18 cellular contexts compared by ENCODE assay signal in genomic region chr21:35350965-35351364, GRCh38.
DNase-seq lines count a peak whose midpoint lies in the region; ATAC-seq and TF ChIP-seq lines count a peak whose summit lies in the region.
"Had no signal": no experiment of that assay in that cellular context is flagged by ENCODE, and none has a peak within 500 bp of the region (broad histone marks: within the 10 kb centered on the region; RNA-seq: fewer than 3 reads in every experiment).

No MANE protein-coding gene starts in this region.

- TF ChIP-seq CTCF in natural killer cell (IDR thresholded peaks at IDR 0.05) (no peak), kidney epithelial cell (IDR thresholded peaks at IDR 0.05; ENCODE audit: insufficient read depth, low read length, poor library complexity, severe bottlenecking) (no peak), testis (IDR thresholded peaks at IDR 0.05) (no peak), CD14-positive monocyte (IDR thresholded peaks at IDR 0.05) (no peak)

- WGBS in testis, 2 donors, result 70 to 85% methylated on average over 2 of the region's 2 CpGs

- ATAC-seq in natural killer cell treated with Interleukin-12 subunit alpha and Interleukin-12 subunit beta and Interleukin-15 and Interleukin-18, amount 100 ng/mL, for 72 hours, result peak; percentile 75 to 90
- no peak for ATAC-seq in natural killer cell
- ATAC-seq in activated naive CD8-positive, alpha-beta T cell treated with anti-CD3 and anti-CD28 coated beads, Interleukin-2, amount 50 U/mL, for 24 hours, result peak; percentile 96
- ATAC-seq: PC-3, upper lobe of right lung had no signal

- intact Hi-C loops in natural killer cell (cut with micrococcal nuclease) (no loop called here), testis (cut with DNase I; ENCODE audit: low total_unique reads) (no loop called here), CD14-positive monocyte (cut with micrococcal nuclease) (no loop called here)

- H3K36me3 Mint-ChIP-seq in natural killer cell treated with Interleukin-12 subunit alpha and Interleukin-12 subunit beta and Interleukin-15 and Interleukin-18, amount 100 ng/mL, for 72 hours, result peaks cover 4% of the 10 kb centered on the region
- H3K36me3 Mint-ChIP-seq in natural killer cell (no peaks in the 10 kb centered on the region), CD14-positive monocyte (no peaks in the 10 kb centered on the region)
- no peaks in the 10 kb centered on the region for H3K36me3 Mint-ChIP-seq in activated naive CD8-positive, alpha-beta T cell treated with anti-CD3 and anti-CD28 coated beads, Interleukin-2, amount 50 U/mL, for 24 hours (ENCODE audit: low read depth)
- H3K36me3 Mint-ChIP-seq: naive B cell had no signal

- H3K9me3 ChIP-seq in testis, result no peaks in the 10 kb centered on the region
- H3K9me3 ChIP-seq: colonic mucosa, sigmoid colon, upper lobe of right lung had no signal

- H3K4me3 Mint-ChIP-seq in natural killer cell treated with Interleukin-12 subunit alpha and Interleukin-12 subunit beta and Interleukin-15 and Interleukin-18, amount 100 ng/mL, for 72 hours, result peak overlapping the region; percentile 57
- H3K4me3 Mint-ChIP-seq in natural killer cell, result no peak overlapping the region
- H3K4me3 Mint-ChIP-seq in activated naive CD8-positive, alpha-beta T cell treated with anti-CD3 and anti-CD28 coated beads, Interleukin-2, amount 50 U/mL, for 24 hours, result no peak overlapping the region
- no peak overlapping the region for H3K4me3 Mint-ChIP-seq in CD14-positive monocyte
- H3K4me3 Mint-ChIP-seq: B cell, naive B cell had no signal

- peaks cover 8% of the 10 kb centered on the region for H3K9me3 Mint-ChIP-seq in natural killer cell treated with Interleukin-12 subunit alpha and Interleukin-12 subunit beta and Interleukin-15 and Interleukin-18, amount 100 ng/mL, for 72 hours
- H3K9me3 Mint-ChIP-seq in natural killer cell, result no peaks in the 10 kb centered on the region
- H3K9me3 Mint-ChIP-seq in activated naive CD8-positive, alpha-beta T cell treated with anti-CD3 and anti-CD28 coated beads, Interleukin-2, amount 50 U/mL, for 24 hours, result peaks cover 18% of the 10 kb centered on the region
- peaks cover 0 to 4% (median 3%) of the 10 kb centered on the region in 7 donors for H3K9me3 Mint-ChIP-seq in CD14-positive monocyte

- H3K36me3 ChIP-seq in kidney epithelial cell (ENCODE audit: control insufficient read depth, insufficient read depth, low read length) (no peaks in the 10 kb centered on the region), testis (ENCODE audit: low read depth, missing control alignments) (no peaks in the 10 kb centered on the region)
- H3K36me3 ChIP-seq: colonic mucosa, sigmoid colon, upper lobe of right lung had no signal

- no peak overlapping the region for H3K4me3 ChIP-seq in kidney epithelial cell (ENCODE audit: low read depth, low read length)
- H3K4me3 ChIP-seq in testis, result no peak overlapping the region
- H3K4me3 ChIP-seq: colonic mucosa, lung, sigmoid colon, upper lobe of right lung had no signal

- H3K27me3 ChIP-seq in kidney epithelial cell (ENCODE audit: control insufficient read depth, insufficient read depth, low read length), result no peaks in the 10 kb centered on the region
- H3K27me3 ChIP-seq in testis, result no peaks in the 10 kb centered on the region
- H3K27me3 ChIP-seq: colonic mucosa, sigmoid colon, upper lobe of right lung had no signal

- peak overlapping the region; percentile 11 to 66 for H3K27ac Mint-ChIP-seq in natural killer cell treated with Interleukin-12 subunit alpha and Interleukin-12 subunit beta and Interleukin-15 and Interleukin-18, amount 100 ng/mL, for 72 hours
- H3K27ac Mint-ChIP-seq in natural killer cell, result no peak overlapping the region
- peak overlapping the region; percentile 78 for H3K27ac Mint-ChIP-seq in activated naive CD8-positive, alpha-beta T cell treated with anti-CD3 and anti-CD28 coated beads, Interleukin-2, amount 50 U/mL, for 24 hours
- H3K27ac Mint-ChIP-seq in CD14-positive monocyte, result no peak overlapping the region
- H3K27ac Mint-ChIP-seq: B cell, naive B cell had no signal

- peaks cover 23 to 27% of the 10 kb centered on the region in 2 donors for H3K4me1 Mint-ChIP-seq in natural killer cell treated with Interleukin-12 subunit alpha and Interleukin-12 subunit beta and Interleukin-15 and Interleukin-18, amount 100 ng/mL, for 72 hours (ENCODE audit: low read depth in 2 of 2)
- H3K4me1 Mint-ChIP-seq in natural killer cell, result no peaks in the 10 kb centered on the region
- H3K4me1 Mint-ChIP-seq in activated naive CD8-positive, alpha-beta T cell treated with anti-CD3 and anti-CD28 coated beads, Interleukin-2, amount 50 U/mL, for 24 hours, result peaks cover 37% of the 10 kb centered on the region
- no peaks in the 10 kb centered on the region for H3K4me1 Mint-ChIP-seq in CD14-positive monocyte
- H3K4me1 Mint-ChIP-seq: B cell, naive B cell had no signal

- TF ChIP-seq POLR2A in testis (IDR thresholded peaks at IDR 0.05), result no peak

- no peak for DNase-seq in natural killer cell treated with Interleukin-12 subunit alpha and Interleukin-12 subunit beta and Interleukin-15 and Interleukin-18, amount 100 ng/mL, for 72 hours (ENCODE audit: low spot score)
- DNase-seq in natural killer cell (no peak), kidney epithelial cell (ENCODE audit: low read depth) (peak; percentile 9), testis (no peak), NCI-H1694 treated with DMSO at 0.1 percent for 48 hours (lab: John Stamatoyannopoulos, UW) (no peak), CD14-positive monocyte (ENCODE audit: low spot score) (no peak)
- no peak for DNase-seq in activated naive CD8-positive, alpha-beta T cell treated with anti-CD3 and anti-CD28 coated beads, Interleukin-2, amount 50 U/mL, for 24 hours
- DNase-seq: activated CD4-positive, alpha-beta T cell treated with anti-CD3 and anti-CD28 coated beads, Interleukin-2, amount 50 U/mL, for 48 hours; activated effector memory CD4-positive, alpha-beta T cell treated with anti-CD3 and anti-CD28 coated beads, Interleukin-2, amount 50 U/mL, for 16 hours; colonic mucosa; GDM1; naive B cell; PC-3; sigmoid colon; stimulated activated CD4-positive, alpha-beta T cell treated with anti-CD3 and anti-CD28 coated beads, Interleukin-1b, Interleukin-23, amount 100 ng/mL, for 48 hours; upper lobe of right lung had no signal

- H3K27me3 Mint-ChIP-seq in natural killer cell treated with Interleukin-12 subunit alpha and Interleukin-12 subunit beta and Interleukin-15 and Interleukin-18, amount 100 ng/mL, for 72 hours, result peaks cover 9 to 30% of the 10 kb centered on the region in 2 donors
- H3K27me3 Mint-ChIP-seq in natural killer cell (ENCODE audit: low read depth in 2 of 2) (peaks cover 19 to 57% of the 10 kb centered on the region in 2 donors), CD14-positive monocyte (ENCODE audit: low read depth in 3 of 3) (peaks cover 1 to 13% (median 9%) of the 10 kb centered on the region in 3 donors)
- peaks cover 9% of the 10 kb centered on the region for H3K27me3 Mint-ChIP-seq in activated naive CD8-positive, alpha-beta T cell treated with anti-CD3 and anti-CD28 coated beads, Interleukin-2, amount 50 U/mL, for 24 hours

- no peak overlapping the region for H3K27ac ChIP-seq in testis
- H3K27ac ChIP-seq: colonic mucosa, sigmoid colon, upper lobe of right lung had no signal

- no peaks in the 10 kb centered on the region for H3K4me1 ChIP-seq in testis
- H3K4me1 ChIP-seq: colonic mucosa, upper lobe of right lung had no signal

Comparison
In these comparisons a context has a peak if more than half of its experiments do, and no peak if none do; other contexts are left out.
1. ATAC-seq: peak in natural killer cell treated with Interleukin-12 subunit alpha and Interleukin-12 subunit beta and Interleukin-15 and Interleukin-18, amount 100 ng/mL, for 72 hours (2 of 2) and activated naive CD8-positive, alpha-beta T cell treated with anti-CD3 and anti-CD28 coated beads, Interleukin-2, amount 50 U/mL, for 24 hours (single experiment); none in natural killer cell (0 of 3).
2. H3K27ac Mint-ChIP-seq: peak in natural killer cell treated with Interleukin-12 subunit alpha and Interleukin-12 subunit beta and Interleukin-15 and Interleukin-18, amount 100 ng/mL, for 72 hours (2 of 2) and activated naive CD8-positive, alpha-beta T cell treated with anti-CD3 and anti-CD28 coated beads, Interleukin-2, amount 50 U/mL, for 24 hours (single experiment); none in natural killer cell (0 of 2) and CD14-positive monocyte (0 of 7).